ENCODE assay signal across 11 cellular contexts in genomic region chr16:88303890-88304819, GRCh38.
A peak's percentile ranks its signal among the peaks of the same experiment; 100 is the strongest.
DNase-seq lines count a peak whose midpoint lies in the region; ATAC-seq and TF ChIP-seq lines count a peak whose summit lies in the region.
"Had no signal": no experiment of that assay in that cellular context is flagged by ENCODE, and none has a peak within 500 bp of the region (broad histone marks: within the 10 kb centered on the region; RNA-seq: fewer than 3 reads in every experiment).

No MANE protein-coding gene starts in this region.

- H3K9me3 ChIP-seq in esophagus muscularis mucosa (peaks cover 0 to 6% (median 0%) of the 10 kb centered on the region in 4 donors), mucosa of descending colon (no peaks in the 10 kb centered on the region)

- ATAC-seq in mucosa of descending colon (peak; percentile 37), GM18505 (IDR thresholded peaks at IDR 0.05; ENCODE audit: unreplicated experiment) (no peak), GM21717 (IDR thresholded peaks at IDR 0.05; ENCODE audit: unreplicated experiment) (no peak)

- no peak for TF ChIP-seq POLR2A in esophagus muscularis mucosa (IDR thresholded peaks at IDR 0.05; ENCODE audit: low read depth)
- TF ChIP-seq POLR2A in GM18505 (IDR thresholded peaks at IDR 0.05; ENCODE audit: borderline replicate concordance, extremely low read depth, insufficient read depth, insufficient read length), result no peak

- H3K27ac ChIP-seq in esophagus muscularis mucosa (replicated peaks in 1 of 4), result peak overlapping the region; percentile 22 to 71 (median 52)

- H3K4me3 ChIP-seq in esophagus muscularis mucosa (no peak overlapping the region), mucosa of descending colon (no peak overlapping the region)

- no peak for TF ChIP-seq EP300 in esophagus muscularis mucosa (IDR thresholded peaks at IDR 0.05)

- in situ Hi-C loops in ACHN (cut with HindIII; ENCODE audit: low pct_ligation_motif_present, low pct_unique_long_range_greater_than_20kb, low sequenced_read_pairs), result no loop called here

- TF ChIP-seq CTCF in esophagus muscularis mucosa (IDR thresholded peaks at IDR 0.05), result no peak
- TF ChIP-seq CTCF in mucosa of descending colon (IDR thresholded peaks at IDR 0.05), result no peak

- 34% methylated on average over 9 of the region's 16 CpGs for WGBS in esophagus muscularis mucosa

- no peaks in the 10 kb centered on the region for H3K36me3 ChIP-seq in esophagus muscularis mucosa
- H3K36me3 ChIP-seq in mucosa of descending colon (ENCODE audit: low read depth), result no peaks in the 10 kb centered on the region

- peak; percentile 18 for DNase-seq in ACHN
- DNase-seq in NCI-H226, result peak; percentile 78
- no peak for DNase-seq in esophagus muscularis mucosa (ENCODE audit: extremely low spot score)
- peak in 2 of 3 donors; percentile 6 to 53 for DNase-seq in mucosa of descending colon
- no peak for DNase-seq in NCI-H2081 treated with DMSO at 0.1 percent for 48 hours (lab: John Stamatoyannopoulos, UW)
- DNase-seq in activated CD4-positive, alpha-beta T cell treated with anti-CD3 and anti-CD28 coated beads for 4 hours, result no peak
- DNase-seq: activated gamma-delta T cell treated with Interleukin-2 at 50 U/mL for 16 hours; CD8-positive, alpha-beta memory T cell; NCI-H1436 had no signal

- intact Hi-C loops in esophagus muscularis mucosa (cut with DNase I) (no loop called here), mucosa of descending colon (cut with DNase I, micrococcal nuclease) (no loop called here)

- no peaks in the 10 kb centered on the region for H3K27me3 ChIP-seq in esophagus muscularis mucosa

- H3K4me1 ChIP-seq in esophagus muscularis mucosa (peaks cover 5 to 27% (median 21%) of the 10 kb centered on the region in 4 donors), mucosa of descending colon (ENCODE audit: low read depth) (no peaks in the 10 kb centered on the region)

Comparison
In these comparisons a context has a peak if more than half of its experiments do, and no peak if none do; other contexts are left out.
1. DNase-seq: peak in ACHN (single experiment), NCI-H226 (single experiment) and mucosa of descending colon (2 of 3); none in esophagus muscularis mucosa (single experiment), NCI-H2081 treated with DMSO at 0.1 percent for 48 hours (single experiment) and activated CD4-positive, alpha-beta T cell treated with anti-CD3 and anti-CD28 coated beads for 4 hours (0 of 2).